18 cellular contexts compared by ENCODE assay signal in genomic region chr5:31990701-31991110, GRCh38.
DNase-seq lines count a peak whose midpoint lies in the region; ATAC-seq and TF ChIP-seq lines count a peak whose summit lies in the region.
"Had no signal": no experiment of that assay in that cellular context is flagged by ENCODE, and none has a peak within 500 bp of the region (broad histone marks: within the 10 kb centered on the region; RNA-seq: fewer than 3 reads in every experiment).

No MANE protein-coding gene starts in this region.

- DNase-seq in HT1080 (ENCODE audit: low read depth) (peak; percentile 33), WERI-Rb-1 (peak; percentile 66), kidney tubule cell (ENCODE audit: low spot score) (peak; percentile 22), NCI-H345 (lab: John Stamatoyannopoulos, UW) (no peak), NCI-H2107 (lab: John Stamatoyannopoulos, UW) (no peak)
- DNase-seq: activated CD4-positive, CD25-positive, alpha-beta regulatory T cell treated with anti-CD3 and anti-CD28 coated beads, Interleukin-2, amount 50 U/mL, for 72 hours; Calu3; heart right ventricle; MM.1S; mucosa of descending colon; NCI-H2029; NCI-H526; sigmoid colon; T-helper 1 cell had no signal

- TF ChIP-seq CTCF in C4-2B (conservative IDR thresholded peaks at IDR 0.05): no peak
- TF ChIP-seq CTCF in WERI-Rb-1 (IDR thresholded peaks at IDR 0.05; ENCODE audit: low read depth, low read length): no peak

- H3K4me3 ChIP-seq in WERI-Rb-1 (ENCODE audit: low read depth, low read length): peak overlapping the region; percentile 24
- H3K4me3 ChIP-seq: heart right ventricle, mucosa of descending colon, sigmoid colon had no signal

- no peaks in the 10 kb centered on the region for H3K27me3 ChIP-seq in WERI-Rb-1 (ENCODE audit: insufficient read depth, low read depth, severe bottlenecking)
- H3K27me3 ChIP-seq: heart right ventricle, sigmoid colon had no signal

- no peaks in the 10 kb centered on the region for H3K9me3 ChIP-seq in WERI-Rb-1 (ENCODE audit: severe bottlenecking)
- H3K9me3 ChIP-seq: heart right ventricle, mucosa of descending colon, sigmoid colon had no signal

- H3K27ac ChIP-seq in C4-2B (peak overlapping the region; percentile 31), WERI-Rb-1 (peak overlapping the region; percentile 70)
- H3K27ac ChIP-seq: heart right ventricle, sigmoid colon had no signal

- H3K36me3 ChIP-seq in WERI-Rb-1: no peaks in the 10 kb centered on the region
- H3K36me3 ChIP-seq: sigmoid colon had no signal

- ATAC-seq in HG03095 (IDR thresholded peaks at IDR 0.05; ENCODE audit: unreplicated experiment): no peak
- ATAC-seq in GM18909 (IDR thresholded peaks at IDR 0.05; ENCODE audit: poor library complexity, unreplicated experiment): no peak
- ATAC-seq: esophagus mucosa, mucosa of descending colon had no signal

Comparison
In these comparisons a context has a peak if more than half of its experiments do, and no peak if none do; other contexts are left out.
1. DNase-seq: peak in HT1080 (single experiment), WERI-Rb-1 (single experiment) and kidney tubule cell (single experiment); none in NCI-H345 (single experiment) and NCI-H2107 (single experiment).